17 cellular contexts compared by ENCODE assay signal in genomic region chrX:40449396-40449795, GRCh38.
"Had no signal": no experiment of that assay in that cellular context is flagged by ENCODE, and none has a peak within 500 bp of the region (broad histone marks: within the 10 kb centered on the region; RNA-seq: fewer than 3 reads in every experiment).

No MANE protein-coding gene starts in this region.

- H3K27ac Mint-ChIP-seq: activated CD4-positive, alpha-beta memory T cell treated with anti-CD3 and anti-CD28 coated beads for 36 hours; activated naive CD8-positive, alpha-beta T cell treated with anti-CD3 and anti-CD28 coated beads for 36 hours; nephron; stimulated activated memory B cell treated with anti-CD40 and anti-IgM and Interleukin-4, amounts not matched to agents 10 μg/mL and 1 μg/mL and 100 μg/mL, for 72 hours had no signal

- ATAC-seq: gastrocnemius medialis; heart right ventricle; psoas muscle; right lobe of liver; stimulated activated memory B cell treated with anti-CD40 and anti-IgM and Interleukin-4, amounts not matched to agents 10 μg/mL and 1 μg/mL and 100 μg/mL, for 72 hours had no signal

- H3K9me3 Mint-ChIP-seq: activated CD4-positive, alpha-beta memory T cell treated with anti-CD3 and anti-CD28 coated beads for 36 hours; activated naive CD8-positive, alpha-beta T cell treated with anti-CD3 and anti-CD28 coated beads for 36 hours; stimulated activated memory B cell treated with anti-CD40 and anti-IgM and Interleukin-4, amounts not matched to agents 10 μg/mL and 1 μg/mL and 100 μg/mL, for 72 hours had no signal

- H3K27me3 Mint-ChIP-seq: activated CD4-positive, alpha-beta memory T cell treated with anti-CD3 and anti-CD28 coated beads for 36 hours; activated naive CD8-positive, alpha-beta T cell treated with anti-CD3 and anti-CD28 coated beads for 36 hours had no signal

- H3K4me1 Mint-ChIP-seq: activated naive CD8-positive, alpha-beta T cell treated with anti-CD3 and anti-CD28 coated beads for 36 hours; stimulated activated memory B cell treated with anti-CD40 and anti-IgM and Interleukin-4, amounts not matched to agents 10 μg/mL and 1 μg/mL and 100 μg/mL, for 72 hours had no signal

- H3K36me3 ChIP-seq: gastrocnemius medialis, heart right ventricle, left ventricle myocardium inferior, right lobe of liver, spleen had no signal

- DNase-seq: activated CD4-positive, alpha-beta memory T cell treated with anti-CD3 and anti-CD28 coated beads for 36 hours; activated CD4-positive, alpha-beta T cell treated with anti-CD3 and anti-CD28 coated beads for 1 hour; activated gamma-delta T cell treated with Interleukin-2 at 50 U/mL for 16 hours; activated naive CD8-positive, alpha-beta T cell treated with anti-CD3 and anti-CD28 coated beads for 36 hours; activated T-cell treated with anti-CD3 and anti-CD28 coated beads, Interleukin-2, amount 50 U/mL, for 48 hours; anterior cingulate cortex; gastrocnemius medialis; heart right ventricle; left ventricle myocardium inferior; mesenchymal stem cell; psoas muscle; right lobe of liver; spleen; stimulated activated CD4-positive, alpha-beta T cell treated with anti-CD3 and anti-CD28 coated beads, Interleukin-1b, Interleukin-23, amount 100 ng/mL, for 48 hours; trophoblast cell had no signal

- H3K4me3 Mint-ChIP-seq: activated CD4-positive, alpha-beta memory T cell treated with anti-CD3 and anti-CD28 coated beads for 36 hours; activated naive CD8-positive, alpha-beta T cell treated with anti-CD3 and anti-CD28 coated beads for 36 hours; nephron; stimulated activated memory B cell treated with anti-CD40 and anti-IgM and Interleukin-4, amounts not matched to agents 10 μg/mL and 1 μg/mL and 100 μg/mL, for 72 hours had no signal

- H3K9me3 ChIP-seq: gastrocnemius medialis, heart right ventricle, left ventricle myocardium inferior, right lobe of liver, spleen had no signal

- H3K4me3 ChIP-seq: gastrocnemius medialis, heart right ventricle, left ventricle myocardium inferior, psoas muscle, right lobe of liver, spleen had no signal

- H3K27ac ChIP-seq: gastrocnemius medialis, heart right ventricle, left ventricle myocardium inferior, psoas muscle, right lobe of liver, spleen had no signal

- H3K4me1 ChIP-seq: gastrocnemius medialis, psoas muscle, right lobe of liver, spleen had no signal

- H3K36me3 Mint-ChIP-seq: activated CD4-positive, alpha-beta memory T cell treated with anti-CD3 and anti-CD28 coated beads for 36 hours; activated naive CD8-positive, alpha-beta T cell treated with anti-CD3 and anti-CD28 coated beads for 36 hours; stimulated activated memory B cell treated with anti-CD40 and anti-IgM and Interleukin-4, amounts not matched to agents 10 μg/mL and 1 μg/mL and 100 μg/mL, for 72 hours had no signal

- H3K27me3 ChIP-seq: gastrocnemius medialis, right lobe of liver had no signal
